ENCODE assay signal across 1 cellular context in genomic region chr14:67371247-67372148, GRCh38.
TF ChIP-seq lines count a peak whose summit lies in the region.

No MANE protein-coding gene starts in this region.

TF ChIP-seq in endothelial cell of umbilical vein, 7 proteins besides CTCF, POLR2A, EP300 and RAD21:
- peak; percentile 25 for TF ChIP-seq GATA2 (IDR thresholded peaks at IDR 0.05; ENCODE audit: insufficient read depth, insufficient read length, low read depth, low read length)
- TF ChIP-seq MAX (IDR thresholded peaks at IDR 0.05; ENCODE audit: insufficient read depth, insufficient read length) = no peak
